In genomic region chr21:43927591-43928229, GRCh38 we compare ENCODE assay signal across 17 cellular contexts.
DNase-seq lines count a peak whose midpoint lies in the region; ATAC-seq and TF ChIP-seq lines count a peak whose summit lies in the region.
"Had no signal": no experiment of that assay in that cellular context is flagged by ENCODE, and none has a peak within 500 bp of the region (broad histone marks: within the 10 kb centered on the region; RNA-seq: fewer than 3 reads in every experiment).

No MANE protein-coding gene starts in this region.

- H3K4me3 ChIP-seq in thyroid gland (replicated peaks in 1 of 3) (no peak overlapping the region), SJCRH30 (no peak overlapping the region)
- H3K4me3 ChIP-seq: MG63 had no signal

- H3K27ac Mint-ChIP-seq in neural crest cell (ENCODE audit: unreplicated experiment): peak overlapping the region; percentile 19
- H3K27ac Mint-ChIP-seq: CD8-positive, alpha-beta T cell had no signal

- H3K4me1 Mint-ChIP-seq in neural crest cell: peaks cover 28% of the 10 kb centered on the region

- H3K27ac ChIP-seq in thyroid gland (peak overlapping the region in 2 of 3 donors; percentile 76 to 82), SJCRH30 (no peak overlapping the region)

- H3K9me3 ChIP-seq in thyroid gland: no peaks in the 10 kb centered on the region
- H3K9me3 ChIP-seq in SJCRH30 (replicated peaks): no peaks in the 10 kb centered on the region
- H3K9me3 ChIP-seq: BE2C, MG63 had no signal

- H3K36me3 ChIP-seq in thyroid gland: no peaks in the 10 kb centered on the region
- no peaks in the 10 kb centered on the region for H3K36me3 ChIP-seq in SJCRH30
- H3K36me3 ChIP-seq: BE2C had no signal

- intact Hi-C loops in Right ventricle myocardium inferior (cut with DNase I) (loop anchor here (2.0 kb wide), 2 partner anchors 23 to 61 kb away; no protein-coding TSS in a partner anchor), Right ventricle myocardium superior (cut with DNase I) (loop anchor here (10.0 kb wide), 1 partner anchor 63 kb away; the partner anchor contains the start of gene AGPAT3), left ventricle myocardium superior (cut with micrococcal nuclease) (no loop called here), thyroid gland (cut with DNase I) (no loop called here)

- WGBS in thyroid gland, 2 donors: 95% methylated on average over 15 of the region's 17 CpGs; no CpG with 5 or more reads in 1 of the 2 donors

- H3K4me1 ChIP-seq in thyroid gland (peaks cover 68 to 82% of the 10 kb centered on the region in 2 donors), SJCRH30 (no peaks in the 10 kb centered on the region)

- ATAC-seq in Right ventricle myocardium inferior (no peak), Right ventricle myocardium superior (ENCODE audit: poor library complexity) (no peak), left ventricle myocardium superior (no peak), omental fat pad (ENCODE audit: low FRiP score) (no peak)
- ATAC-seq: CD8-positive, alpha-beta T cell; Panc1 had no signal

- no peak overlapping the region for H3K4me3 Mint-ChIP-seq in neural crest cell
- H3K4me3 Mint-ChIP-seq: CD8-positive, alpha-beta T cell had no signal

- no peak for TF ChIP-seq POLR2A in thyroid gland (IDR thresholded peaks at IDR 0.05)

- no peaks in the 10 kb centered on the region for H3K36me3 Mint-ChIP-seq in neural crest cell (ENCODE audit: low read depth)

- no peaks in the 10 kb centered on the region for H3K27me3 ChIP-seq in thyroid gland
- H3K27me3 ChIP-seq in SJCRH30: no peaks in the 10 kb centered on the region
- H3K27me3 ChIP-seq: BE2C, MG63 had no signal

- H3K9me3 Mint-ChIP-seq in neural crest cell: no peaks in the 10 kb centered on the region
- H3K9me3 Mint-ChIP-seq: CD8-positive, alpha-beta T cell had no signal

- no peak for TF ChIP-seq CTCF in neural crest cell (conservative IDR thresholded peaks at IDR 0.05)
- TF ChIP-seq CTCF in thyroid gland (IDR thresholded peaks at IDR 0.05): no peak
- TF ChIP-seq CTCF in omental fat pad (IDR thresholded peaks at IDR 0.05): no peak

- DNase-seq in Right ventricle myocardium inferior (ENCODE audit: missing footprints) (peak; percentile 4), Right ventricle myocardium superior (no peak), left ventricle myocardium superior (peak; percentile 30), neural crest cell (ENCODE audit: low read depth, low spot score) (no peak), thyroid gland (no peak), omental fat pad (ENCODE audit: low spot score) (no peak), SW 1271 (lab: John Stamatoyannopoulos, UW) (no peak), SJCRH30 (no peak)
- DNase-seq: 8988T; BE2C; CD8-positive, alpha-beta T cell; Karpas-422; MG63; NCI-H1092; NCI-H146; NCI-H524 treated with DMSO at 0.1 percent for 48 hours had no signal

- H3K27me3 Mint-ChIP-seq in neural crest cell (ENCODE audit: low read depth): no peaks in the 10 kb centered on the region

Comparison
In these comparisons a context has a peak if more than half of its experiments do, and no peak if none do; other contexts are left out.
1. DNase-seq: peak in Right ventricle myocardium inferior (single experiment) and left ventricle myocardium superior (single experiment); none in Right ventricle myocardium superior (single experiment), neural crest cell (single experiment), thyroid gland (0 of 2), omental fat pad (single experiment), SW 1271 (0 of 2) and SJCRH30 (0 of 2).
2. intact Hi-C loops: an anchor here in Right ventricle myocardium inferior (2.0 kb wide) and Right ventricle myocardium superior (10.0 kb wide); none called in left ventricle myocardium superior and thyroid gland.